ENCODE assay signal across 1 cellular context in the genomic region with DNA sequence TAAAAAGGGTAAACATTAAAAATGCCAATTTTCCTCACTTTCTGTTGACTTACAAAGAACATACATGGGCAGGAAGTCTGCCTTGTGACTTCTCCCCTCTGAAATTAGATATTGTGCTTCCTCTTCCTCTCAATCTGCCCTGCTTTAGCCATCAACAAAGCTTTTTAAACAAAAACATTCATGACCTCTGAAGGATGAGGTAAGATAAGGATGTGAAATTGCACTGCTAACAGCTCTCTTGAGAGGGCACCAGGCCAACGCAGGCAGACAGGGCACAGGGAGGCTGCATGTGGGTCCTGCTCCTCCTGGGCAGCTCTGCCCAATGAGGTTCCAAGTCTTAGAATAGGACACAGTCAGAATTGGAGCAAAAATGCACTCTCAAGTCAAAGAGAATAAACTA.
A peak's percentile ranks its signal among the peaks of the same experiment; 100 is the strongest.
TF ChIP-seq lines count a peak whose summit lies in the region.

No MANE protein-coding gene starts in this region.

TF ChIP-seq in K562, 482 proteins besides CTCF, POLR2A, EP300 and RAD21 (continued from another document):
- TF ChIP-seq MEF2A (IDR thresholded peaks at IDR 0.05; ENCODE audit: control insufficient read depth, low read depth, low read length) (no peak), SRSF7 (optimal IDR thresholded peaks at IDR 0.05; ENCODE audit: low read depth, low read length) (no peak), ZNF77 (CRISPR knock-in tag; IDR thresholded peaks at IDR 0.05) (no peak), FOXM1 (IDR thresholded peaks at IDR 0.05; ENCODE audit: low read depth) (0 out of 2 replicates have a peak, but pooled peaks have one; percentile 11), FOXM1 (CRISPR knock-in tag; IDR thresholded peaks at IDR 0.05; ENCODE audit: low read depth) (no peak), TRIM24 (IDR thresholded peaks at IDR 0.05) (no peak), TEAD4 (IDR thresholded peaks at IDR 0.05; ENCODE audit: low read length) (no peak), TEAD4 (CRISPR knock-in tag; IDR thresholded peaks at IDR 0.05; ENCODE audit: borderline replicate concordance) (no peak), TEAD1 (CRISPR knock-in tag; IDR thresholded peaks at IDR 0.05) (no peak), ZNF274 (IDR thresholded peaks at IDR 0.05; ENCODE audit: borderline replicate concordance, low read depth, low read length) (no peak), SNRNP70 (optimal IDR thresholded peaks at IDR 0.05; ENCODE audit: low read depth, low read length) (no peak), NFIC (IDR thresholded peaks at IDR 0.05) (no peak), PHF20 (IDR thresholded peaks at IDR 0.05; ENCODE audit: partially characterized antibody) (no peak), SIRT6 (IDR thresholded peaks at IDR 0.05; ENCODE audit: low read depth, low read length) (no peak), SOX6 (IDR thresholded peaks at IDR 0.05) (peak; percentile 42; the same call in 1 of the 2 replicates), NR2C1 (IDR thresholded peaks at IDR 0.05) (no peak), NR2C1 (tag; IDR thresholded peaks at IDR 0.05) (peak; percentile 56; the same call in 1 of the 2 replicates), ZNF57 (CRISPR knock-in tag; IDR thresholded peaks at IDR 0.05) (no peak), POLR3G (IDR thresholded peaks at IDR 0.05; ENCODE audit: extremely low read depth, insufficient read length, insufficient replicate concordance) (no peak), EZH2 (IDR thresholded peaks at IDR 0.05; ENCODE audit: borderline replicate concordance, low read depth, low read length) (no peak), NR2C2 (CRISPR knock-in tag; IDR thresholded peaks at IDR 0.05) (no peak), NR2C2 (tag; IDR thresholded peaks at IDR 0.05) (peak; percentile 73)
- TF ChIP-seq, protein P1, sequence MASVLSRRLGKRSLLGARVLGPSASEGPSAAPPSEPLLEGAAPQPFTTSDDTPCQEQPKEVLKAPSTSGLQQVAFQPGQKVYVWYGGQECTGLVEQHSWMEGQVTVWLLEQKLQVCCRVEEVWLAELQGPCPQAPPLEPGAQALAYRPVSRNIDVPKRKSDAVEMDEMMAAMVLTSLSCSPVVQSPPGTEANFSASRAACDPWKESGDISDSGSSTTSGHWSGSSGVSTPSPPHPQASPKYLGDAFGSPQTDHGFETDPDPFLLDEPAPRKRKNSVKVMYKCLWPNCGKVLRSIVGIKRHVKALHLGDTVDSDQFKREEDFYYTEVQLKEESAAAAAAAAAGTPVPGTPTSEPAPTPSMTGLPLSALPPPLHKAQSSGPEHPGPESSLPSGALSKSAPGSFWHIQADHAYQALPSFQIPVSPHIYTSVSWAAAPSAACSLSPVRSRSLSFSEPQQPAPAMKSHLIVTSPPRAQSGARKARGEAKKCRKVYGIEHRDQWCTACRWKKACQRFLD (CRISPR knock-in tag; IDR thresholded peaks at IDR 0.05) = 0 out of 2 replicates have a peak, but pooled peaks have one; percentile 34
- TF ChIP-seq, protein P2, sequence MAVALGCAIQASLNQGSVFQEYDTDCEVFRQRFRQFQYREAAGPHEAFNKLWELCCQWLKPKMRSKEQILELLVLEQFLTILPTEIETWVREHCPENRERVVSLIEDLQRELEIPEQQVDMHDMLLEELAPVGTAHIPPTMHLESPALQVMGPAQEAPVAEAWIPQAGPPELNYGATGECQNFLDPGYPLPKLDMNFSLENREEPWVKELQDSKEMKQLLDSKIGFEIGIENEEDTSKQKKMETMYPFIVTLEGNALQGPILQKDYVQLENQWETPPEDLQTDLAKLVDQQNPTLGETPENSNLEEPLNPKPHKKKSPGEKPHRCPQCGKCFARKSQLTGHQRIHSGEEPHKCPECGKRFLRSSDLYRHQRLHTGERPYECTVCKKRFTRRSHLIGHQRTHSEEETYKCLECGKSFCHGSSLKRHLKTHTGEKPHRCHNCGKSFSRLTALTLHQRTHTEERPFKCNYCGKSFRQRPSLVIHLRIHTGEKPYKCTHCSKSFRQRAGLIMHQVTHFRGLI (CRISPR knock-in tag; IDR thresholded peaks at IDR 0.05) = no peak
- TF ChIP-seq, protein P3, sequence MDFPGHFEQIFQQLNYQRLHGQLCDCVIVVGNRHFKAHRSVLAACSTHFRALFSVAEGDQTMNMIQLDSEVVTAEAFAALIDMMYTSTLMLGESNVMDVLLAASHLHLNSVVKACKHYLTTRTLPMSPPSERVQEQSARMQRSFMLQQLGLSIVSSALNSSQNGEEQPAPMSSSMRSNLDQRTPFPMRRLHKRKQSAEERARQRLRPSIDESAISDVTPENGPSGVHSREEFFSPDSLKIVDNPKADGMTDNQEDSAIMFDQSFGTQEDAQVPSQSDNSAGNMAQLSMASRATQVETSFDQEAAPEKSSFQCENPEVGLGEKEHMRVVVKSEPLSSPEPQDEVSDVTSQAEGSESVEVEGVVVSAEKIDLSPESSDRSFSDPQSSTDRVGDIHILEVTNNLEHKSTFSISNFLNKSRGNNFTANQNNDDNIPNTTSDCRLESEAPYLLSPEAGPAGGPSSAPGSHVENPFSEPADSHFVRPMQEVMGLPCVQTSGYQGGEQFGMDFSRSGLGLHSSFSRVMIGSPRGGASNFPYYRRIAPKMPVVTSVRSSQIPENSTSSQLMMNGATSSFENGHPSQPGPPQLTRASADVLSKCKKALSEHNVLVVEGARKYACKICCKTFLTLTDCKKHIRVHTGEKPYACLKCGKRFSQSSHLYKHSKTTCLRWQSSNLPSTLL (IDR thresholded peaks at IDR 0.05) = no peak
